In the genomic region with DNA sequence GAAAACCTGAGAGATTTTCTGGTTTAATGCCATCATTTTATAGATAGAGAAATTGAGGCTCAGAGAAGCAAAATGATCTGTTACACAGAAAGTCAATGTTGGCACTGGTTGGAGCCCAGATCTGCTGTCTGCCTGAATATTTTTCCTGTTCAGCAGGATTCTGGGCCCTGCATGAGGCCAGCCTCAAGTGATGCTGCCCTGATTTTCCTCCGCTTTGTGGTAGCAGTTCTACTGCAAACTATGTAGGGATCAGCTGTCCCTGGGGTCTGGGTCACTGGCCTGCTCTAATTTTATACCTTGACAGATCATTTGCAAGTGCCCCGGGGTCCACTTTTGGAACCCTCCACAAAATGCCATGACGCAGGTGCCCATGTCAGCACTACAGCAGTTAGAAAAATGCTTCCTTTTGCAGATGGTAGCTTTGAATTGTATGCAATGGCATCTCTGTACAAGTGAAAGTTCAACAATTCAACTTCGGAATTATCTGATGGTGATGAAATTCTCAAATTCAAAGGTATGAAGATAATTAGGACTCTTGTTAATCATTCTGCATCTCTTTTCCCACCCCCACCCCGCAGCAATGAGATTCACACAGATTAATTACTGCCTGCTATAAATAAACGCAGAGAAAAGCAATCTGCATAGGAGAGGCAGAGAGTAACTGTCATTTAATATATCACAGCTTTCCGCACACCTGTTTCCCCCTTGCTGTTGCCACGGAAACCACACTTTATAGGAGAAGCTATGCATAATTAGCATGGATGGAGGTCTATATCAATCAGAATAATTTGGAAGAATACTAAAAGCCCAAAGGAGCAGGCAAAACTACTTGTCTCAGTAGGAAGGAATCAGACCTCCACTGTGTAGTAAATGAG, we compare ENCODE assay signal across 21 cellular contexts.
DNase-seq lines count a peak whose midpoint lies in the region; ATAC-seq and TF ChIP-seq lines count a peak whose summit lies in the region.
"Had no signal": no experiment of that assay in that cellular context is flagged by ENCODE, and none has a peak within 500 bp of the region (broad histone marks: within the 10 kb centered on the region; RNA-seq: fewer than 3 reads in every experiment).

No MANE protein-coding gene starts in this region.

- WGBS in H9 (ENCODE audit: extremely low coverage, insufficient read length, low lambda C conversion rate) = no CpG with 5 or more reads among the region's 8 CpGs
- WGBS in upper lobe of left lung, 2 donors = 72% methylated on average over 8 of the region's 8 CpGs

- H3K27ac Mint-ChIP-seq in H9 = no peak overlapping the region
- H3K27ac Mint-ChIP-seq: activated T-cell treated with anti-CD3 and anti-CD28 coated beads, Interleukin-2, amount 50 U/mL, for 24 hours had no signal

- no peak overlapping the region for H2BK120ac ChIP-seq in H9 (ENCODE audit: low read depth, low read length, poor library complexity, severe bottlenecking)

- TF ChIP-seq CTCF in DND-41 (IDR thresholded peaks at IDR 0.05; ENCODE audit: borderline replicate concordance, extremely low read depth, low read length, poor library complexity, severe bottlenecking) = no peak
- no peak for TF ChIP-seq CTCF in Loucy (conservative IDR thresholded peaks at IDR 0.05; ENCODE audit: low read length)
- no peak for TF ChIP-seq CTCF in neural cell (IDR thresholded peaks at IDR 0.05; ENCODE audit: poor library complexity, severe bottlenecking)
- TF ChIP-seq CTCF in H9 (conservative IDR thresholded peaks at IDR 0.05) = no peak
- no peak for TF ChIP-seq CTCF in upper lobe of left lung (IDR thresholded peaks at IDR 0.05)

- H3K4me2 ChIP-seq in DND-41 (ENCODE audit: insufficient read depth, low read length) (peak overlapping the region; percentile 25; the same call in 1 of the 2 replicates), Loucy (ENCODE audit: low read depth, low read length, poor library complexity, severe bottlenecking) (peak overlapping the region; percentile 79), neural cell (ENCODE audit: low read length) (peak overlapping the region; percentile 10), H9 (ENCODE audit: insufficient read depth, insufficient read length, low read length) (no peak overlapping the region)

- H3K27ac ChIP-seq in DND-41 (ENCODE audit: low read length) = peak overlapping the region; percentile 76
- peak overlapping the region; percentile 66 for H3K27ac ChIP-seq in neural cell (ENCODE audit: low read length)
- no peak overlapping the region for H3K27ac ChIP-seq in H9 (ENCODE audit: insufficient read length, low read depth, low read length)
- H3K27ac ChIP-seq in upper lobe of left lung = no peak overlapping the region
- H3K27ac ChIP-seq: brain microvascular endothelial cell, heart left ventricle, HL-60, transverse colon had no signal

- H3K4me1 Mint-ChIP-seq in H9 = no peaks in the 10 kb centered on the region

- H4K8ac ChIP-seq in H9 (replicated peaks; ENCODE audit: insufficient read length, low read depth, low read length) = no peak overlapping the region

- no peak overlapping the region for H2BK5ac ChIP-seq in H9 (ENCODE audit: insufficient read length, low read length)

- no peak overlapping the region for H3K18ac ChIP-seq in H9 (ENCODE audit: insufficient read length, low read depth, low read length)

- H4K5ac ChIP-seq in H9 (ENCODE audit: insufficient read length, low read depth, low read length) = no peak overlapping the region

- H3K56ac ChIP-seq in H9 (ENCODE audit: insufficient read length, low read depth, low read length) = no peak overlapping the region

- H3F3A ChIP-seq in Loucy (ENCODE audit: low read depth) = peaks cover 20% of the 10 kb centered on the region
- H3F3A ChIP-seq in neural cell (ENCODE audit: insufficient read depth, low read length, poor library complexity, severe bottlenecking) = no peaks in the 10 kb centered on the region

- H3K27me3 Mint-ChIP-seq in H9 (ENCODE audit: low read depth) = peaks cover 2% of the 10 kb centered on the region; the same call in 1 of the 2 replicates
- H3K27me3 Mint-ChIP-seq: activated T-cell treated with anti-CD3 and anti-CD28 coated beads, Interleukin-2, amount 50 U/mL, for 24 hours had no signal

- no peak overlapping the region for H2BK20ac ChIP-seq in H9 (ENCODE audit: low read depth, low read length, poor library complexity, severe bottlenecking)

- no peaks in the 10 kb centered on the region for H3K27me3 ChIP-seq in DND-41 (ENCODE audit: insufficient read depth, low read length, poor library complexity)
- H3K27me3 ChIP-seq in Loucy (ENCODE audit: insufficient read depth, low read length, poor library complexity, severe bottlenecking) = no peaks in the 10 kb centered on the region
- H3K27me3 ChIP-seq in neural cell (ENCODE audit: insufficient read depth, low read depth, low read length) = no peaks in the 10 kb centered on the region
- no peaks in the 10 kb centered on the region for H3K27me3 ChIP-seq in H9 (ENCODE audit: insufficient read depth, low read length)
- no peaks in the 10 kb centered on the region for H3K27me3 ChIP-seq in upper lobe of left lung
- H3K27me3 ChIP-seq: brain microvascular endothelial cell, heart left ventricle, transverse colon had no signal

- no peaks in the 10 kb centered on the region for H3K36me3 Mint-ChIP-seq in H9 (ENCODE audit: insufficient read depth in 1 of 3, low read depth in 3 of 3)

- H3K4me3 Mint-ChIP-seq in H9 = no peak overlapping the region
- H3K4me3 Mint-ChIP-seq: activated T-cell treated with anti-CD3 and anti-CD28 coated beads, Interleukin-2, amount 50 U/mL, for 24 hours had no signal

- H3K9me3 ChIP-seq in DND-41 (ENCODE audit: insufficient read depth, low read length, severe bottlenecking) (no peaks in the 10 kb centered on the region), Loucy (ENCODE audit: insufficient read depth, low read depth, low read length) (no peaks in the 10 kb centered on the region), neural cell (ENCODE audit: low read length) (no peaks in the 10 kb centered on the region), H9 (ENCODE audit: control insufficient read depth, low read depth, low read length) (no peaks in the 10 kb centered on the region), upper lobe of left lung (no peaks in the 10 kb centered on the region)
- H3K9me3 ChIP-seq: heart left ventricle, transverse colon had no signal

- no peaks in the 10 kb centered on the region for H3K9me2 ChIP-seq in Loucy (replicated peaks; ENCODE audit: low read depth, low read length)
- no peaks in the 10 kb centered on the region for H3K9me2 ChIP-seq in neural cell (ENCODE audit: insufficient read depth, low read length)

- no peak overlapping the region for H3T11ph ChIP-seq in H9 (ENCODE audit: low read length)

- H3K79me1 ChIP-seq in H9 (ENCODE audit: insufficient read depth, low read depth, low read length, poor library complexity, severe bottlenecking) = no peaks in the 10 kb centered on the region

- H3K36me3 ChIP-seq in DND-41 (ENCODE audit: insufficient read depth, low read length) (no peaks in the 10 kb centered on the region), Loucy (ENCODE audit: insufficient read depth, low read length) (no peaks in the 10 kb centered on the region), neural cell (ENCODE audit: insufficient read depth, low read length) (no peaks in the 10 kb centered on the region), upper lobe of left lung (no peaks in the 10 kb centered on the region)
- H3K36me3 ChIP-seq: brain microvascular endothelial cell, heart left ventricle, transverse colon had no signal

- H4K20me1 ChIP-seq in DND-41 (ENCODE audit: insufficient read depth, low read length) (no peaks in the 10 kb centered on the region), Loucy (ENCODE audit: insufficient read depth, low read length, poor library complexity, severe bottlenecking) (no peaks in the 10 kb centered on the region), neural cell (ENCODE audit: insufficient read depth) (no peaks in the 10 kb centered on the region), H9 (ENCODE audit: control insufficient read depth, insufficient read depth, insufficient read length) (no peaks in the 10 kb centered on the region)

- DNase-seq in DND-41 (peak; percentile 33), NCI-H69 (lab: John Stamatoyannopoulos, UW) (peak; percentile 78), H9 (no peak), upper lobe of left lung (no peak)
- no peak for DNase-seq in activated effector memory CD4-positive, alpha-beta T cell treated with anti-CD3 and anti-CD28 coated beads, Interleukin-2, amount 50 U/mL, for 16 hours
- DNase-seq: activated CD4-positive, CD25-positive, alpha-beta regulatory T cell treated with anti-CD3 and anti-CD28 coated beads, Interleukin-2, amount 50 U/mL, for 72 hours; activated naive CD4-positive, alpha-beta T cell; activated T-cell treated with anti-CD3 and anti-CD28 coated beads, Interleukin-2, amount 50 U/mL, for 24 hours; brain microvascular endothelial cell; effector CD8-positive, alpha-beta T cell; heart left ventricle; NCI-H1694; NCI-H226; stimulated activated CD4-positive, alpha-beta T cell treated with anti-CD3 and anti-CD28 coated beads, Interleukin-15, amount 100 ng/mL, for 24 hours; transverse colon had no signal

- TF ChIP-seq RAD21 in neural cell (conservative IDR thresholded peaks at IDR 0.05) = no peak

- H2AK5ac ChIP-seq in H9 (ENCODE audit: insufficient read length, low read length) = no peak overlapping the region

- no peak overlapping the region for H2BK15ac ChIP-seq in H9 (ENCODE audit: low read depth, low read length)

- no peak overlapping the region for H3K23ac ChIP-seq in H9 (ENCODE audit: insufficient read length, low read depth, low read length)

- H3K79me2 ChIP-seq in DND-41 (ENCODE audit: insufficient read depth, low read length) (no peaks in the 10 kb centered on the region), Loucy (ENCODE audit: insufficient read depth, low read length) (no peaks in the 10 kb centered on the region), neural cell (replicated peaks; ENCODE audit: insufficient read depth, low read length) (no peaks in the 10 kb centered on the region), H9 (ENCODE audit: insufficient read depth, low read length) (no peaks in the 10 kb centered on the region)

- H3K4ac ChIP-seq in H9 (ENCODE audit: low read depth, low read length) = no peak overlapping the region

- no peak for TF ChIP-seq POLR2A in upper lobe of left lung (IDR thresholded peaks at IDR 0.05)

- H3K9ac ChIP-seq in DND-41 (ENCODE audit: low read depth, low read length) = 0 out of 2 replicates have a peak overlapping the region, but pooled peaks have one; percentile 9
- peak overlapping the region; percentile 65 for H3K9ac ChIP-seq in Loucy (ENCODE audit: low read depth, low read length, poor library complexity, severe bottlenecking)
- H3K9ac ChIP-seq in neural cell (ENCODE audit: low read length) = peak overlapping the region; percentile 36
- no peak overlapping the region for H3K9ac ChIP-seq in H9 (ENCODE audit: extremely low read depth, insufficient read length, low read length)

- TF ChIP-seq EP300 in neural cell (conservative IDR thresholded peaks at IDR 0.05; ENCODE audit: poor library complexity, severe bottlenecking) (no peak), upper lobe of left lung (IDR thresholded peaks at IDR 0.05) (no peak)

- peaks cover 0 to 2% of the 10 kb centered on the region in 2 experiments; a peak in 1 of 5 replicates for H3K9me3 Mint-ChIP-seq in H9
- H3K9me3 Mint-ChIP-seq: activated T-cell treated with anti-CD3 and anti-CD28 coated beads, Interleukin-2, amount 50 U/mL, for 24 hours had no signal

- H3K14ac ChIP-seq in H9 (ENCODE audit: insufficient read depth, low read length) = no peak overlapping the region

- no peaks in the 10 kb centered on the region for H3K23me2 ChIP-seq in H9 (ENCODE audit: insufficient read length, low read depth, low read length, poor library complexity, severe bottlenecking)

- H3K4me1 ChIP-seq in DND-41 (ENCODE audit: insufficient read depth, low read length) (peaks cover 62% of the 10 kb centered on the region), Loucy (ENCODE audit: insufficient read depth, low read length, poor library complexity, severe bottlenecking) (peaks cover 90% of the 10 kb centered on the region), H9 (ENCODE audit: insufficient read depth, low read length) (no peaks in the 10 kb centered on the region), upper lobe of left lung (peaks cover 0 to 5% (median 0%) of the 10 kb centered on the region in 4 donors)
- H3K4me1 ChIP-seq: transverse colon had no signal

- ATAC-seq in DND-41 (ENCODE audit: insufficient read depth, low read depth) (peak; percentile 36; the same call in 1 of the 3 replicates), upper lobe of left lung (ENCODE audit: low FRiP score in 2 of 2) (no peak)
- ATAC-seq: HCT116, heart left ventricle, Panc1, sciatic nerve had no signal

- H3K4me3 ChIP-seq in DND-41 (ENCODE audit: low read depth in 1 of 2, low read length in 2 of 2) (no peak overlapping the region), Loucy (ENCODE audit: low read length, poor library complexity, severe bottlenecking) (peak overlapping the region; percentile 53), neural cell (ENCODE audit: low read length) (peak overlapping the region; percentile 25), upper lobe of left lung (no peak overlapping the region)
- H3K4me3 ChIP-seq: heart left ventricle, transverse colon had no signal

- H2AFZ ChIP-seq in DND-41 (ENCODE audit: low read depth, low read length) (no peak overlapping the region), Loucy (ENCODE audit: low read length) (no peak overlapping the region), neural cell (ENCODE audit: low read depth, low read length) (no peak overlapping the region), H9 (ENCODE audit: low read length) (no peak overlapping the region)

- H2BK12ac ChIP-seq in H9 (ENCODE audit: insufficient read length, low read depth, low read length) = no peak overlapping the region

- H4K91ac ChIP-seq in H9 (ENCODE audit: insufficient read length, low read depth, low read length) = no peak overlapping the region

Comparison
In these comparisons a context has a peak if more than half of its experiments do, and no peak if none do; other contexts are left out.
1. DNase-seq: peak in DND-41 (single experiment) and NCI-H69 (single experiment); none in H9 (single experiment), upper lobe of left lung (0 of 2) and activated effector memory CD4-positive, alpha-beta T cell treated with anti-CD3 and anti-CD28 coated beads, Interleukin-2, amount 50 U/mL, for 16 hours (single experiment).
2. H3K27ac ChIP-seq: peak in DND-41 (single experiment) and neural cell (single experiment); none in H9 (single experiment) and upper lobe of left lung (0 of 4).
3. H3K4me3 ChIP-seq: peak in Loucy (single experiment) and neural cell (single experiment); none in DND-41 (0 of 2) and upper lobe of left lung (0 of 4).